27 cellular contexts compared by ENCODE assay signal in genomic region chrX:67734111-67734753, GRCh38.
A peak's percentile ranks its signal among the peaks of the same experiment; 100 is the strongest.
DNase-seq lines count a peak whose midpoint lies in the region; ATAC-seq and TF ChIP-seq lines count a peak whose summit lies in the region.
"Had no signal": no experiment of that assay in that cellular context is flagged by ENCODE, and none has a peak within 500 bp of the region (broad histone marks: within the 10 kb centered on the region; RNA-seq: fewer than 3 reads in every experiment).

No MANE protein-coding gene starts in this region.

- H3K36me3 Mint-ChIP-seq in CD14-positive monocyte: no peaks in the 10 kb centered on the region

- peaks cover 58% of the 10 kb centered on the region for H3K4me1 Mint-ChIP-seq in CD14-positive monocyte
- H3K4me1 Mint-ChIP-seq: GM23338, T-helper 17 cell had no signal

- peak overlapping the region; percentile 36 to 79 (median 74) for H3K27ac Mint-ChIP-seq in CD14-positive monocyte
- H3K27ac Mint-ChIP-seq: activated T-cell treated with anti-CD3 and anti-CD28 coated beads, Interleukin-2, amount 50 U/mL, for 24 hours; GM23338; HFFc6; T-helper 17 cell had no signal

- peak overlapping the region; percentile 48 for H3K27ac ChIP-seq in HL-60 (replicated peaks)
- H3K27ac ChIP-seq: A549, SJCRH30, skin epidermis had no signal

- DNase-seq in CD14-positive monocyte (ENCODE audit: low spot score): no peak
- DNase-seq in HL-60 (ENCODE audit: low read depth in 1 of 2, low spot score in 1 of 2): peak; percentile 69 to 79
- peak; percentile 55 for DNase-seq in NOMO-1 treated with dmso at 0.1 percent for 144 hours (lab: John Stamatoyannopoulos, UW; ENCODE audit: unreplicated experiment)
- peak; percentile 34 for DNase-seq in dermis blood vessel endothelial cell
- DNase-seq in omental fat pad (ENCODE audit: low spot score): no peak
- no peak for DNase-seq in NCI-H1436 (lab: John Stamatoyannopoulos, UW)
- DNase-seq in NCI-H1930 (lab: John Stamatoyannopoulos, UW): no peak
- no peak for DNase-seq in occipital lobe (lab: John Stamatoyannopoulos, UW)
- DNase-seq: activated CD4-positive, alpha-beta T cell treated with anti-CD3 and anti-CD28 coated beads for 4 hours; activated gamma-delta T cell treated with Interleukin-2 at 50 U/mL for 16 hours; activated T-cell treated with anti-CD3 and anti-CD28 coated beads, Interleukin-2, amount 50 U/mL, for 24 hours; BE2C; effector CD4-positive, alpha-beta T cell; HFFc6; left cardiac atrium; mesendoderm; NCI-H1048; NCI-H187 treated with DMSO at 0.1 percent for 48 hours; NCI-H226; NCI-H82; SJCRH30; T-helper 17 cell had no signal

- intact Hi-C loops in CD14-positive monocyte (cut with micrococcal nuclease): no loop called here

- H3K27me3 Mint-ChIP-seq in CD14-positive monocyte (ENCODE audit: low read depth in 3 of 3): peaks cover 0 to 1% (median 0%) of the 10 kb centered on the region in 3 donors
- H3K27me3 Mint-ChIP-seq: T-helper 17 cell had no signal

- no peaks in the 10 kb centered on the region for H3K27me3 ChIP-seq in HL-60 (ENCODE audit: insufficient read depth, poor library complexity, severe bottlenecking)
- H3K27me3 ChIP-seq: BE2C, SJCRH30 had no signal

- no peak for TF ChIP-seq CTCF in CD14-positive monocyte (IDR thresholded peaks at IDR 0.05)
- no peak for TF ChIP-seq CTCF in HL-60 (IDR thresholded peaks at IDR 0.05; ENCODE audit: insufficient read depth, low read length)
- no peak for TF ChIP-seq CTCF in omental fat pad (IDR thresholded peaks at IDR 0.05)

- no peaks in the 10 kb centered on the region for H3K9me3 Mint-ChIP-seq in CD14-positive monocyte
- H3K9me3 Mint-ChIP-seq: activated T-cell treated with anti-CD3 and anti-CD28 coated beads, Interleukin-2, amount 50 U/mL, for 24 hours; GM23338; HFFc6 had no signal

- H3K4me3 Mint-ChIP-seq in CD14-positive monocyte: peak overlapping the region in 1 of 2 donors; percentile 39
- H3K4me3 Mint-ChIP-seq: activated T-cell treated with anti-CD3 and anti-CD28 coated beads, Interleukin-2, amount 50 U/mL, for 24 hours; GM23338; HFFc6; T-helper 17 cell had no signal

- ATAC-seq in omental fat pad (ENCODE audit: low FRiP score): no peak
- ATAC-seq: A549, GM23338, K562, left cardiac atrium, Panc1, T-helper 17 cell had no signal

- no peak overlapping the region for H3K4me3 ChIP-seq in HL-60 (replicated peaks; ENCODE audit: insufficient read depth, low read length)
- H3K4me3 ChIP-seq: A549, GM23338, K562, SJCRH30, skin epidermis had no signal

Comparison
In these comparisons a context has a peak if more than half of its experiments do, and no peak if none do; other contexts are left out.
1. DNase-seq: peak in HL-60 (2 of 2), NOMO-1 treated with dmso at 0.1 percent for 144 hours (single experiment) and dermis blood vessel endothelial cell (single experiment); none in CD14-positive monocyte (single experiment), omental fat pad (single experiment), NCI-H1436 (single experiment), NCI-H1930 (0 of 2) and occipital lobe (single experiment).